ENCODE assay signal across 14 cellular contexts in genomic region chr19:5855151-5855550, GRCh38. TPM values are rescaled to one million over a fixed set of nuclear protein-coding genes. Genes with fewer than 3 reads are reported as not detected.
"Had no signal": no experiment of that assay in that cellular context is flagged by ENCODE, and none has a peak within 500 bp of the region (broad histone marks: within the 10 kb centered on the region; RNA-seq: fewer than 3 reads in every experiment).

No MANE protein-coding gene starts in this region.

RNA-seq across cellular contexts. Expression of gene FUT3, which starts 3.9 kb away (rescaled TPM):
- total RNA-seq: natural killer cell, omental fat pad, osteocyte, posterior vena cava, pulmonary artery endothelial cell, right atrium auricular region, sciatic nerve, spleen had no signal

RNA-seq across cellular contexts. Expression of gene FUT5, which starts 15.2 kb away (rescaled TPM):
- total RNA-seq: omental fat pad, osteocyte, pancreas, posterior vena cava, prostate gland, pulmonary artery endothelial cell, right atrium auricular region, smooth muscle cell, spleen, upper lobe of right lung, urinary bladder, uterus had no signal

RNA-seq across cellular contexts. Expression of gene FUT6, which starts 15.6 kb away (rescaled TPM):
- total RNA-seq: osteocyte, posterior vena cava, pulmonary artery endothelial cell, right atrium auricular region, sciatic nerve, smooth muscle cell, urinary bladder had no signal
